ENCODE assay signal across 8 cellular contexts in the genomic region with DNA sequence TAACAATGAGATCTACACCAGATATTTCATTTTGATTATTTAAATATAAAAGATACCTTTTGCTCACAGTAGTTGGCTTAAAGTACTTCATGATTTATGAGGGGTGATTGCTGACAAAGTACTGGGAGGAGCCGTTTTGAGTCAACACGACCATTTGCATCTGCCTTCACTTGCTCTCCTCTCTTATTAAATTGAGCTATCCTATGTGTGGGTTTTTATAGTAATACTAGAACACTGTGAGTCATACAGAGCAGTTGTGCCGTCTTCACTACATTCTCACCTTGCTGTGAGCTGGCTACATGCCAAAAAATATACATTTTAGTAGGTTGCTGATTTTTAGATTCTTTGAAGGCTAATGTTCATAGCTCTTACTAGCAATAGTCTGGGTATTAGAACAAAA.
DNase-seq lines count a peak whose midpoint lies in the region; ATAC-seq, FAIRE-seq and TF ChIP-seq lines count a peak whose summit lies in the region.

No MANE protein-coding gene starts in this region.

- POLR2A ChIA-PET in Caco-2 (lab: Charles Lee): no interaction called here

- H3K27ac ChIP-seq in esophagus squamous epithelium (no peak overlapping the region), right atrium auricular region (no peak overlapping the region)

- no peaks in the 10 kb centered on the region for H3K9me3 Mint-ChIP-seq in effector memory CD8-positive, alpha-beta T cell
- H3K9me3 Mint-ChIP-seq in Caco-2 (ENCODE audit: unreplicated experiment): no peaks in the 10 kb centered on the region

- CTCF ChIA-PET in Caco-2 (lab: Charles Lee): no interaction called here

- ATAC-seq in effector memory CD8-positive, alpha-beta T cell (replicated peaks): peak; percentile 66

- no peak for TF ChIP-seq CTCF in GM13976 (IDR thresholded peaks at IDR 0.05; ENCODE audit: borderline replicate concordance, control extremely low read depth, extremely low read depth, insufficient read depth, missing control alignments)
- TF ChIP-seq CTCF in esophagus squamous epithelium (IDR thresholded peaks at IDR 0.05): no peak
- no peak for TF ChIP-seq CTCF in right atrium auricular region (IDR thresholded peaks at IDR 0.05)
- TF ChIP-seq CTCF in Caco-2 (IDR thresholded peaks at IDR 0.05; ENCODE audit: insufficient read depth in 1 of 2, low read depth in 1 of 2, low read length in 1 of 2, severe bottlenecking in 1 of 2, unreplicated experiment in 1 of 2): no peak

- H3K36me3 ChIP-seq in esophagus squamous epithelium (no peaks in the 10 kb centered on the region), right atrium auricular region (no peaks in the 10 kb centered on the region), Caco-2 (ENCODE audit: control insufficient read depth, insufficient read depth, low read length) (no peaks in the 10 kb centered on the region)

- H3K4me1 ChIP-seq in esophagus squamous epithelium (peaks cover 0 to 5% (median 0%) of the 10 kb centered on the region in 3 donors), right atrium auricular region (no peaks in the 10 kb centered on the region), Caco-2 (no peaks in the 10 kb centered on the region)

- H3K4me1 Mint-ChIP-seq in effector memory CD8-positive, alpha-beta T cell (ENCODE audit: low read depth in 2 of 2): peaks cover 0 to 12% of the 10 kb centered on the region in 2 donors
- H3K4me1 Mint-ChIP-seq in Caco-2 (ENCODE audit: low read depth, unreplicated experiment): no peaks in the 10 kb centered on the region

- no peak for TF ChIP-seq POLR2A in H54 (IDR thresholded peaks at IDR 0.05; ENCODE audit: low read depth, low read length)
- TF ChIP-seq POLR2A in esophagus squamous epithelium (IDR thresholded peaks at IDR 0.05): no peak

- peak; percentile 17 for DNase-seq in GM13976 (ENCODE audit: low spot score)
- DNase-seq in H54 (ENCODE audit: insufficient read length, low spot score): no peak
- DNase-seq in NCI-H2029 (lab: John Stamatoyannopoulos, UW): peak; percentile 58
- DNase-seq in effector memory CD8-positive, alpha-beta T cell: no peak
- no peak for DNase-seq in esophagus squamous epithelium (lab: John Stamatoyannopoulos, UW)
- DNase-seq in right atrium auricular region (ENCODE audit: low spot score): no peak
- DNase-seq in Caco-2: no peak
- DNase-seq in activated CD4-positive, CD25-positive, alpha-beta regulatory T cell (lab: John Stamatoyannopoulos, UW): no peak

- H3K27me3 ChIP-seq in esophagus squamous epithelium (no peaks in the 10 kb centered on the region), right atrium auricular region (no peaks in the 10 kb centered on the region), Caco-2 (replicated peaks; ENCODE audit: control insufficient read depth, insufficient read depth, low read length) (no peaks in the 10 kb centered on the region)

- no TSS peak for BruUV-seq in Caco-2 (replicated peaks; lab: Mats Ljungman, UMichigan)

- no peaks in the 10 kb centered on the region for H3K9me3 ChIP-seq in esophagus squamous epithelium
- H3K9me3 ChIP-seq in right atrium auricular region: no peaks in the 10 kb centered on the region
- H3K9me3 ChIP-seq in Caco-2: no peaks in the 10 kb centered on the region

- in situ Hi-C loops in GM13976 (cut with MboI; ENCODE audit: low sequenced_read_pairs, unreplicated experiment): no loop called here

- peaks cover 5% of the 10 kb centered on the region for H3K36me3 Mint-ChIP-seq in effector memory CD8-positive, alpha-beta T cell (ENCODE audit: insufficient read depth)
- H3K36me3 Mint-ChIP-seq in Caco-2 (ENCODE audit: insufficient read depth, unreplicated experiment): no peaks in the 10 kb centered on the region

- FAIRE-seq in H54 (lab: Jason Lieb, UNC): peak; percentile 80

- H3K27me3 Mint-ChIP-seq in effector memory CD8-positive, alpha-beta T cell: no peaks in the 10 kb centered on the region
- H3K27me3 Mint-ChIP-seq in Caco-2 (ENCODE audit: insufficient read depth, unreplicated experiment): peaks cover 3% of the 10 kb centered on the region

- intact Hi-C loops in esophagus squamous epithelium (cut with DNase I): no loop called here
- intact Hi-C loops in Caco-2 (cut with micrococcal nuclease; ENCODE audit: unreplicated experiment): no loop called here

- H3K4me3 ChIP-seq in esophagus squamous epithelium: no peak overlapping the region
- H3K4me3 ChIP-seq in right atrium auricular region: no peak overlapping the region
- no peak overlapping the region for H3K4me3 ChIP-seq in Caco-2 (ENCODE audit: low read depth, low read length)

- H3K27ac Mint-ChIP-seq in effector memory CD8-positive, alpha-beta T cell: no peak overlapping the region
- no peak overlapping the region for H3K27ac Mint-ChIP-seq in Caco-2 (ENCODE audit: unreplicated experiment)

- H3K4me3 Mint-ChIP-seq in effector memory CD8-positive, alpha-beta T cell: no peak overlapping the region
- no peak overlapping the region for H3K4me3 Mint-ChIP-seq in Caco-2 (ENCODE audit: unreplicated experiment)

- WGBS in esophagus squamous epithelium, 2 donors: 19 to 38% methylated on average over 3 of the region's 3 CpGs

Comparison
In these comparisons a context has a peak if more than half of its experiments do, and no peak if none do; other contexts are left out.
1. DNase-seq: peak in GM13976 (single experiment) and NCI-H2029 (single experiment); none in H54 (single experiment), effector memory CD8-positive, alpha-beta T cell (0 of 3), esophagus squamous epithelium (single experiment), right atrium auricular region (single experiment), Caco-2 (0 of 2) and activated CD4-positive, CD25-positive, alpha-beta regulatory T cell (0 of 4).